Comparison of ENCODE assay signal across 25 cellular contexts in the genomic region with DNA sequence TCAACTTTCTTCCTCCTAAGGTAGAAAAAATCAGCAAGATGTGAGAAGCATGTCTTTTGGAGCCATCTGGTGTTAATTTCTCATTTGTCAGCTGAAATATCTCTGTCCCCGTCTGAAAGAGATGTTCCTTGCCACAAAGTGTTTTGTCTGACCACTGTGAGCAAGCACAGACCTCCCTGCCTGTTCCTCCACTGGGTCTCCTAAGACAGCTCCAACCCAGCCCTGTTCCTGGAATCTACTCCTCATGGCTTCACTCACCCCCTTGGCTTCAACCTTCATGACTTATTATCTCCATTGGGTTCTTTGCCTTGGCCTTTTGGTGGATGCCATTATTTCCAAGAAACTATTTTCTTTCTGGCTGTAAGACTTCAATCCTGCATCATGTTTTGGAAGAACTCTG.
"Had no signal": no experiment of that assay in that cellular context is flagged by ENCODE, and none has a peak within 500 bp of the region (broad histone marks: within the 10 kb centered on the region; RNA-seq: fewer than 3 reads in every experiment).

No MANE protein-coding gene starts in this region.

- H3K4me1 Mint-ChIP-seq: immature natural killer cell; stimulated activated effector memory CD8-positive, alpha-beta T cell treated with anti-CD3 and anti-CD28 coated beads, Interleukin-12 subunit alpha, Interleukin-12 subunit beta, amount 100 ng/mL, for 72 hours had no signal

- H3K9me3 ChIP-seq: left ventricle myocardium inferior, mucosa of descending colon, ovary, sigmoid colon, spleen, suprapubic skin, thoracic aorta, tibial artery, vagina had no signal

- H3K9me3 Mint-ChIP-seq: memory B cell; stimulated activated naive CD8-positive, alpha-beta T cell treated with anti-CD3 and anti-CD28 coated beads, Interleukin-15, Interleukin-2, amounts not matched to agents 100 ng/mL and 50 ng/mL, for 24 hours had no signal

- H3K4me3 Mint-ChIP-seq: immature natural killer cell; memory B cell; naive thymus-derived CD4-positive, alpha-beta T cell; natural killer cell treated with Interleukin-12 subunit alpha and Interleukin-12 subunit beta and Interleukin-15 and Interleukin-18, amount 100 ng/mL, for 72 hours; stimulated activated effector memory CD8-positive, alpha-beta T cell treated with anti-CD3 and anti-CD28 coated beads, Interleukin-12 subunit alpha, Interleukin-12 subunit beta, amount 100 ng/mL, for 72 hours; stimulated activated naive CD8-positive, alpha-beta T cell treated with anti-CD3 and anti-CD28 coated beads, Interleukin-15, Interleukin-2, amounts not matched to agents 100 ng/mL and 50 ng/mL, for 24 hours had no signal

- H3K4me1 ChIP-seq: left ventricle myocardium inferior, sigmoid colon, spleen, suprapubic skin, tibial artery, vagina had no signal

- ATAC-seq: mucosa of descending colon; naive thymus-derived CD4-positive, alpha-beta T cell; natural killer cell treated with Interleukin-12 subunit alpha and Interleukin-12 subunit beta and Interleukin-15 and Interleukin-18, amount 100 ng/mL, for 72 hours; right cardiac atrium had no signal

- H3K27me3 ChIP-seq: ovary, sigmoid colon, spleen, suprapubic skin, tibial artery, vagina had no signal

- H3K4me3 ChIP-seq: left ventricle myocardium inferior, lung, mucosa of descending colon, ovary, sigmoid colon, spleen, suprapubic skin, thoracic aorta, tibial artery, vagina had no signal

- DNase-seq: hypothalamus; immature natural killer cell; left ventricle myocardium inferior; midbrain; mucosa of descending colon; naive thymus-derived CD4-positive, alpha-beta T cell; ovary; retina; right cardiac atrium; sigmoid colon; small intestine; spleen; stimulated activated CD4-positive, alpha-beta T cell treated with anti-CD3 and anti-CD28 coated beads, Interleukin-4, amount 100 ng/mL, for 24 hours; stimulated activated naive CD4-positive, alpha-beta T cell; tibial artery; trophoblast cell had no signal

- H3K27ac Mint-ChIP-seq: immature natural killer cell; memory B cell; naive thymus-derived CD4-positive, alpha-beta T cell; natural killer cell treated with Interleukin-12 subunit alpha and Interleukin-12 subunit beta and Interleukin-15 and Interleukin-18, amount 100 ng/mL, for 72 hours; progenitor cell of endocrine pancreas; stimulated activated effector memory CD8-positive, alpha-beta T cell treated with anti-CD3 and anti-CD28 coated beads, Interleukin-12 subunit alpha, Interleukin-12 subunit beta, amount 100 ng/mL, for 72 hours; stimulated activated naive CD8-positive, alpha-beta T cell treated with anti-CD3 and anti-CD28 coated beads, Interleukin-15, Interleukin-2, amounts not matched to agents 100 ng/mL and 50 ng/mL, for 24 hours had no signal

- H3K36me3 Mint-ChIP-seq: immature natural killer cell; memory B cell; naive thymus-derived CD4-positive, alpha-beta T cell; natural killer cell treated with Interleukin-12 subunit alpha and Interleukin-12 subunit beta and Interleukin-15 and Interleukin-18, amount 100 ng/mL, for 72 hours; stimulated activated effector memory CD8-positive, alpha-beta T cell treated with anti-CD3 and anti-CD28 coated beads, Interleukin-12 subunit alpha, Interleukin-12 subunit beta, amount 100 ng/mL, for 72 hours had no signal

- H3K36me3 ChIP-seq: left ventricle myocardium inferior, ovary, sigmoid colon, spleen, suprapubic skin, thoracic aorta, tibial artery, vagina had no signal

- H3K27ac ChIP-seq: left ventricle myocardium inferior, ovary, sigmoid colon, spleen, suprapubic skin, thoracic aorta, tibial artery, vagina had no signal
